ENCODE assay signal across 8 cellular contexts in genomic region chr19:36115453-36116343, GRCh38. TPM values are rescaled to one million over a fixed set of nuclear protein-coding genes. Genes with fewer than 3 reads are reported as not detected.
DNase-seq lines count a peak whose midpoint lies in the region; ATAC-seq and TF ChIP-seq lines count a peak whose summit lies in the region.

TSS of gene TBCB (plus strand) at chr19:36115468. CDS start at chr19:36115561, 93 bp downstream.

- TF ChIP-seq CTCF in hepatocyte (IDR thresholded peaks at IDR 0.05; ENCODE audit: poor library complexity) = no peak

- H3K36me3 ChIP-seq in hepatocyte (replicated peaks; ENCODE audit: insufficient read depth, low read depth) = no peaks in the 10 kb centered on the region
- H3K36me3 ChIP-seq in skeletal muscle satellite cell (ENCODE audit: insufficient read depth, low read length) = peaks cover 37% of the 10 kb centered on the region

- peak within 1 kb of the TSS; percentile 76 for H2AFZ ChIP-seq in hepatocyte

- H3K4me2 ChIP-seq in hepatocyte (peak within 1 kb of the TSS; percentile 86), skeletal muscle satellite cell (ENCODE audit: low read length) (peak within 1 kb of the TSS; percentile 96)

- H3K4me3 ChIP-seq in hepatocyte = peak within 1 kb of the TSS; percentile 79
- H3K4me3 ChIP-seq in skeletal muscle satellite cell (ENCODE audit: low read length) = peak within 1 kb of the TSS; percentile 91

- peak; percentile 88 for DNase-seq in DMS53 (lab: John Stamatoyannopoulos, UW)
- no peak for DNase-seq in DMS53 treated with DMSO at 0.1 percent for 48 hours (lab: John Stamatoyannopoulos, UW; ENCODE audit: unreplicated experiment)
- DNase-seq in SKM-1 treated with dmso at 0.1 percent for 144 hours (lab: John Stamatoyannopoulos, UW; ENCODE audit: unreplicated experiment) = peak; percentile 45
- DNase-seq in activated naive CD8-positive, alpha-beta T cell treated with anti-CD3 and anti-CD28 coated beads for 36 hours = peak; percentile 11
- no peak for DNase-seq in hepatocyte (ENCODE audit: low spot score)
- no peak for DNase-seq in glomerular visceral epithelial cell (ENCODE audit: extremely low spot score)

- H3K27me3 ChIP-seq in hepatocyte (no peaks in the 10 kb centered on the region), skeletal muscle satellite cell (ENCODE audit: control insufficient read depth, insufficient read depth, low read length) (no peaks in the 10 kb centered on the region)

- H3K9me3 Mint-ChIP-seq in activated naive CD8-positive, alpha-beta T cell treated with anti-CD3 and anti-CD28 coated beads for 36 hours = no peaks in the 10 kb centered on the region

- H3K9me2 ChIP-seq in hepatocyte (replicated peaks; ENCODE audit: insufficient read depth) = no peaks in the 10 kb centered on the region

- H3K9me3 ChIP-seq in hepatocyte (ENCODE audit: low read depth) (no peaks in the 10 kb centered on the region), skeletal muscle satellite cell (replicated peaks; ENCODE audit: low read length) (no peaks in the 10 kb centered on the region)

- H4K20me1 ChIP-seq in hepatocyte (ENCODE audit: insufficient read depth, poor library complexity, severe bottlenecking) = no peaks in the 10 kb centered on the region

- peaks cover 19% of the 10 kb centered on the region for H3K36me3 Mint-ChIP-seq in activated naive CD8-positive, alpha-beta T cell treated with anti-CD3 and anti-CD28 coated beads for 36 hours

- peaks cover 12% of the 10 kb centered on the region for H3K4me1 ChIP-seq in hepatocyte (ENCODE audit: insufficient read depth)
- peaks cover 25% of the 10 kb centered on the region for H3K4me1 ChIP-seq in skeletal muscle satellite cell (ENCODE audit: control insufficient read depth, insufficient read depth, low read length)

- peaks cover 6% of the 10 kb centered on the region for H3K27me3 Mint-ChIP-seq in activated naive CD8-positive, alpha-beta T cell treated with anti-CD3 and anti-CD28 coated beads for 36 hours

- peak within 1 kb of the TSS; percentile 68 for H3K27ac ChIP-seq in hepatocyte

- H3K4me1 Mint-ChIP-seq in activated naive CD8-positive, alpha-beta T cell treated with anti-CD3 and anti-CD28 coated beads for 36 hours = peaks cover 28% of the 10 kb centered on the region

- peak within 1 kb of the TSS; percentile 93 for H3K27ac Mint-ChIP-seq in activated naive CD8-positive, alpha-beta T cell treated with anti-CD3 and anti-CD28 coated beads for 36 hours

- H3K79me2 ChIP-seq in hepatocyte = peaks cover 32% of the 10 kb centered on the region

- peak within 1 kb of the TSS; percentile 99 for H3K4me3 Mint-ChIP-seq in activated naive CD8-positive, alpha-beta T cell treated with anti-CD3 and anti-CD28 coated beads for 36 hours

- 5% methylated on average over 43 of the region's 59 CpGs for WGBS in hepatocyte (ENCODE audit: low lambda C conversion rate, missing lambda C conversion rate)

- ATAC-seq in HG03280 (IDR thresholded peaks at IDR 0.05; ENCODE audit: unreplicated experiment) = peak; percentile 36

- peak within 1 kb of the TSS; percentile 86 for H3K9ac ChIP-seq in skeletal muscle satellite cell (ENCODE audit: low read depth, low read length)

RNA-seq across cellular contexts. Expression of gene TBCB, which starts in this region (rescaled TPM):
- total RNA-seq in activated naive CD8-positive, alpha-beta T cell treated with anti-CD3 and anti-CD28 coated beads for 36 hours = 10 to 100 TPM; 89.2 to 91.1 TPM
- 108 and 123 TPM in 2 replicates for total RNA-seq in hepatocyte
- polyA plus RNA-seq in hepatocyte = 149 and 179 TPM in 2 replicates
- total RNA-seq in skeletal muscle satellite cell (2012; rRNA removed) = 162 and 206 TPM in 2 replicates

Comparison
In these comparisons a context has a peak if more than half of its experiments do, and no peak if none do; other contexts are left out.
1. DNase-seq: peak in DMS53 (single experiment), SKM-1 treated with dmso at 0.1 percent for 144 hours (single experiment) and activated naive CD8-positive, alpha-beta T cell treated with anti-CD3 and anti-CD28 coated beads for 36 hours (single experiment); none in DMS53 treated with DMSO at 0.1 percent for 48 hours (single experiment), hepatocyte (single experiment) and glomerular visceral epithelial cell (single experiment).